27 cellular contexts compared by ENCODE assay signal in genomic region chr10:79017882-79018550, GRCh38. TPM values are rescaled to one million over a fixed set of nuclear protein-coding genes. Genes with fewer than 3 reads are reported as not detected.
DNase-seq lines count a peak whose midpoint lies in the region; ATAC-seq, FAIRE-seq and TF ChIP-seq lines count a peak whose summit lies in the region.
"Had no signal": no experiment of that assay in that cellular context is flagged by ENCODE, and none has a peak within 500 bp of the region (broad histone marks: within the 10 kb centered on the region; RNA-seq: fewer than 3 reads in every experiment).

No MANE protein-coding gene starts in this region.

- FAIRE-seq in keratinocyte (lab: Jason Lieb, UNC), result no peak
- FAIRE-seq: G401.6, TTC549, urothelium cell line had no signal

- no peaks in the 10 kb centered on the region for H3K9me2 ChIP-seq in SK-N-SH

- CTCF ChIA-PET in SK-N-SH (lab: Yijun Ruan, JAX) (interaction anchor here (0.7 to 2.4 kb wide), 4 partner anchors 10 to 49 kb away, joined by 3 to 17 read pairs (median 4); no protein-coding TSS in a partner anchor), RWPE1 (lab: Yijun Ruan, JAX) (interaction anchor here (0.6 to 0.8 kb wide), 4 partner anchors 34 to 54 kb away, joined by 3 read pairs; no protein-coding TSS in a partner anchor)

- ATAC-seq in SK-N-SH treated with all-trans-retinoic acid at 6 μM for 48 hours, result no peak
- no peak for ATAC-seq in HG03097 (IDR thresholded peaks at IDR 0.05; ENCODE audit: low FRiP score, unreplicated experiment)
- ATAC-seq: HCT116, left lung, T-helper 17 cell had no signal

- H3K36me3 ChIP-seq in SK-N-SH (replicated peaks in 1 of 2; ENCODE audit: control insufficient read depth in 1 of 2, insufficient read depth in 2 of 2, low read length in 1 of 2) (no peaks in the 10 kb centered on the region), keratinocyte (ENCODE audit: control insufficient read depth in 2 of 2, extremely low read depth in 1 of 2, insufficient read depth in 2 of 2, low read length in 2 of 2) (no peaks in the 10 kb centered on the region)
- H3K36me3 ChIP-seq: left lung had no signal

- H3K79me2 ChIP-seq in SK-N-SH (ENCODE audit: insufficient read depth), result no peaks in the 10 kb centered on the region
- H3K79me2 ChIP-seq in keratinocyte (ENCODE audit: control insufficient read depth, insufficient read depth, low read length), result no peaks in the 10 kb centered on the region

- peaks cover 0 to 59% of the 10 kb centered on the region in 2 experiments; a peak in 2 of 4 replicates for H3K4me1 ChIP-seq in SK-N-SH (ENCODE audit: control insufficient read depth in 1 of 2, insufficient read depth in 2 of 2, low read depth in 1 of 2, low read length in 1 of 2)
- peaks cover 11% of the 10 kb centered on the region for H3K4me1 ChIP-seq in keratinocyte (ENCODE audit: control insufficient read depth, extremely low read depth, insufficient read depth, low read length)

- H4K20me1 ChIP-seq in SK-N-SH (ENCODE audit: insufficient read depth) (no peaks in the 10 kb centered on the region), keratinocyte (ENCODE audit: control insufficient read depth, extremely low read depth, insufficient read depth, low read length) (no peaks in the 10 kb centered on the region)

- no peak for DNase-seq in SK-N-SH
- no peak for DNase-seq in RWPE1 (ENCODE audit: low spot score)
- no peak for DNase-seq in keratinocyte (ENCODE audit: low read depth, low spot score)
- DNase-seq in central memory CD4-positive, alpha-beta T cell, result no peak
- no peak for DNase-seq in DMS53 (lab: John Stamatoyannopoulos, UW)
- DNase-seq: activated CD4-positive, alpha-beta T cell treated with anti-CD3 and anti-CD28 coated beads, Interleukin-2, amount 50 U/mL, for 1 hour; activated CD4-positive, CD25-positive, alpha-beta regulatory T cell; activated T-cell treated with anti-CD3 and anti-CD28 coated beads, Interleukin-2, amount 50 U/mL, for 24 hours; COR-L47; immature natural killer cell; Kasumi-1; left lung; NCI-H226; NCI-H748 treated with DMSO at 0.1 percent for 48 hours; RPMI8226; stimulated activated naive CD4-positive, alpha-beta T cell; T-helper 17 cell had no signal

- no peak for TF ChIP-seq RAD21 in SK-N-SH (IDR thresholded peaks at IDR 0.05; ENCODE audit: low read length)

- H3K4me3 ChIP-seq in SK-N-SH (ENCODE audit: low read depth in 2 of 2, low read length in 1 of 2) (no peak overlapping the region), keratinocyte (ENCODE audit: control insufficient read depth in 2 of 3, extremely low read depth in 1 of 3, insufficient read depth in 2 of 3, low read depth in 1 of 3, low read length in 3 of 3) (no peak overlapping the region), skin epidermis (no peak overlapping the region)
- H3K4me3 ChIP-seq: dorsolateral prefrontal cortex, left lung, SK-N-MC had no signal

- no peak for TF ChIP-seq CTCF in SK-N-SH (IDR thresholded peaks at IDR 0.05)
- no peak for TF ChIP-seq CTCF in RWPE1 (conservative IDR thresholded peaks at IDR 0.05; ENCODE audit: low read depth)
- no peak for TF ChIP-seq CTCF in keratinocyte (optimal IDR thresholded peaks at IDR 0.05 in 1 of 3, IDR thresholded peaks at IDR 0.05 in 1 of 3, conservative IDR thresholded peaks at IDR 0.05 in 1 of 3; ENCODE audit: extremely low read depth in 1 of 3, insufficient read depth in 2 of 3, low read length in 3 of 3)

- peak overlapping the region in 1 of 2 experiments; percentile 100; a peak in 2 of 4 replicates for H3K27ac ChIP-seq in SK-N-SH (ENCODE audit: low read depth in 2 of 2, low read length in 1 of 2)
- H3K27ac ChIP-seq in RWPE1, result peak overlapping the region; percentile 97
- H3K27ac ChIP-seq in keratinocyte (ENCODE audit: control insufficient read depth, insufficient read depth, low read length), result peak overlapping the region; percentile 44
- peak overlapping the region in 18 of 21 experiments; percentile 8 to 82 (median 68) for H3K27ac ChIP-seq in skin epidermis
- H3K27ac ChIP-seq: C4-2B, dorsolateral prefrontal cortex, left lung, SK-N-MC had no signal

- H3K9me3 ChIP-seq in SK-N-SH (no peaks in the 10 kb centered on the region), keratinocyte (ENCODE audit: control insufficient read depth, low read depth, low read length) (no peaks in the 10 kb centered on the region)

- H3K4me2 ChIP-seq in SK-N-SH, result no peak overlapping the region
- H3K4me2 ChIP-seq in keratinocyte (ENCODE audit: control insufficient read depth, extremely low read depth, insufficient read depth, low read depth, low read length), result no peak overlapping the region

- TF ChIP-seq EP300 in SK-N-SH (IDR thresholded peaks at IDR 0.05; ENCODE audit: borderline replicate concordance in 1 of 2, low read depth in 1 of 2, low read length in 1 of 2), result no peak

- H2AFZ ChIP-seq in SK-N-SH (ENCODE audit: low read depth), result no peak overlapping the region
- H2AFZ ChIP-seq in keratinocyte (ENCODE audit: control insufficient read depth, low read length), result no peak overlapping the region

- H3K27me3 ChIP-seq in SK-N-SH (ENCODE audit: insufficient read depth) (no peaks in the 10 kb centered on the region), keratinocyte (ENCODE audit: control insufficient read depth, extremely low read depth, insufficient read depth, low read length) (peaks cover 3% of the 10 kb centered on the region)
- H3K27me3 ChIP-seq: dorsolateral prefrontal cortex, left lung had no signal

- WGBS in SK-N-SH (ENCODE audit: low lambda C conversion rate), result 58% methylated on average over 3 of the region's 4 CpGs

- H3K9me1 ChIP-seq in keratinocyte (ENCODE audit: control insufficient read depth, extremely low read depth, insufficient read depth, low read length), result no peaks in the 10 kb centered on the region

- H3F3A ChIP-seq in SK-N-SH (replicated peaks; ENCODE audit: insufficient read depth), result no peaks in the 10 kb centered on the region

- H3K9ac ChIP-seq in SK-N-SH (no peak overlapping the region), keratinocyte (ENCODE audit: control insufficient read depth, extremely low read depth, insufficient read depth, low read length) (no peak overlapping the region)

- POLR2A ChIA-PET in SK-N-SH (lab: Yijun Ruan, JAX) (interaction anchor here (0.7 to 2.1 kb wide), 5 partner anchors 10 to 49 kb away, joined by 3 to 11 read pairs (median 4); no protein-coding TSS in a partner anchor), RWPE1 (lab: Yijun Ruan, JAX; ENCODE audit: low non-redundant PET) (no interaction called here)

- dilution Hi-C loops in keratinocyte (cut with MboI; ENCODE audit: extremely low pct_ligation_motif_present, low sequenced_read_pairs), result no loop called here

TF ChIP-seq in SK-N-SH treated with all-trans-retinoic acid at 6 μM for 48 hours, 23 proteins besides CTCF, POLR2A, EP300 and RAD21:
- peak; percentile 97 for TF ChIP-seq ZNF565 (CRISPR knock-in tag; conservative IDR thresholded peaks at IDR 0.05; ENCODE audit: low read depth)
- no peak for TF ChIP-seq PPARA (CRISPR knock-in tag; IDR thresholded peaks at IDR 0.05; ENCODE audit: borderline replicate concordance)
- TF ChIP-seq BACH2 (CRISPR knock-in tag; IDR thresholded peaks at IDR 0.05; ENCODE audit: borderline replicate concordance), result no peak

TF ChIP-seq in SK-N-SH, 30 proteins besides CTCF, POLR2A, EP300 and RAD21 (continues in another document):
- TF ChIP-seq REST (IDR thresholded peaks at IDR 0.05; ENCODE audit: low read depth, low read length), result no peak
- no peak for TF ChIP-seq MXI1 (IDR thresholded peaks at IDR 0.05; ENCODE audit: low read depth, low read length)
- TF ChIP-seq ELF1 (IDR thresholded peaks at IDR 0.05), result no peak
- no peak for TF ChIP-seq RCOR1 (IDR thresholded peaks at IDR 0.05; ENCODE audit: low read length)

RNA-seq across cellular contexts. Expression of gene ZMIZ1, which starts 50.8 kb away (rescaled TPM):
- 6.6 and 23.5 TPM in 2 replicates for polyA plus RNA-seq in SK-N-SH (2012; rRNA removed)
- polyA plus RNA-seq in SK-N-SH (2012; cell fraction: cytosol; rRNA removed), result 13.6 and 23.5 TPM in 2 replicates
- 39.0 and 44.8 TPM in 2 replicates for polyA plus RNA-seq in SK-N-SH (2012; cell fraction: nucleus; rRNA removed)
- polyA plus RNA-seq in keratinocyte, result 1.5 to 4.7 TPM (median 1.8 TPM) in 3 replicates
- 6.9 TPM for polyA plus RNA-seq in keratinocyte (2011; ENCODE audit: low read depth)
- polyA plus RNA-seq in keratinocyte (2011; cell fraction: cytosol; rRNA removed), result 4.3 TPM in 2 replicates
- 13.3 and 16.2 TPM in 2 replicates for polyA plus RNA-seq in keratinocyte (2011; cell fraction: nucleus; rRNA removed)
- polyA plus RNA-seq in keratinocyte (2012; ENCODE audit: low replicate concordance), result 8.2 and 15.2 TPM in 2 replicates
- 5.7 to 33.8 TPM (median 5.9 TPM) in 3 replicates for polyA minus RNA-seq in keratinocyte
- polyA minus RNA-seq in keratinocyte (2011; cell fraction: cytosol; rRNA and poly(A)+ RNA removed), result 5.6 TPM
- 11.6 and 15.2 TPM in 2 replicates for polyA minus RNA-seq in keratinocyte (2011; cell fraction: nucleus; rRNA and poly(A)+ RNA removed)
